Comparison of ENCODE assay signal across 1 cellular context in genomic region chr3:189908646-189909045, GRCh38.
TF ChIP-seq lines count a peak whose summit lies in the region.

No MANE protein-coding gene starts in this region.

TF ChIP-seq in GM23338, 12 proteins besides CTCF, POLR2A, EP300 and RAD21 (continued from another document):
- TF ChIP-seq REST (IDR thresholded peaks at IDR 0.05; ENCODE audit: unreplicated experiment) (no peak), ZNF114 (CRISPR knock-in tag; IDR thresholded peaks at IDR 0.05) (no peak), JUNB (IDR thresholded peaks at IDR 0.05; ENCODE audit: unreplicated experiment) (no peak), ZNF331 (CRISPR knock-in tag; IDR thresholded peaks at IDR 0.05; ENCODE audit: low read depth) (no peak)
TF ChIP-seq in GM23338: peak in this region for 0.
